In the genomic region with DNA sequence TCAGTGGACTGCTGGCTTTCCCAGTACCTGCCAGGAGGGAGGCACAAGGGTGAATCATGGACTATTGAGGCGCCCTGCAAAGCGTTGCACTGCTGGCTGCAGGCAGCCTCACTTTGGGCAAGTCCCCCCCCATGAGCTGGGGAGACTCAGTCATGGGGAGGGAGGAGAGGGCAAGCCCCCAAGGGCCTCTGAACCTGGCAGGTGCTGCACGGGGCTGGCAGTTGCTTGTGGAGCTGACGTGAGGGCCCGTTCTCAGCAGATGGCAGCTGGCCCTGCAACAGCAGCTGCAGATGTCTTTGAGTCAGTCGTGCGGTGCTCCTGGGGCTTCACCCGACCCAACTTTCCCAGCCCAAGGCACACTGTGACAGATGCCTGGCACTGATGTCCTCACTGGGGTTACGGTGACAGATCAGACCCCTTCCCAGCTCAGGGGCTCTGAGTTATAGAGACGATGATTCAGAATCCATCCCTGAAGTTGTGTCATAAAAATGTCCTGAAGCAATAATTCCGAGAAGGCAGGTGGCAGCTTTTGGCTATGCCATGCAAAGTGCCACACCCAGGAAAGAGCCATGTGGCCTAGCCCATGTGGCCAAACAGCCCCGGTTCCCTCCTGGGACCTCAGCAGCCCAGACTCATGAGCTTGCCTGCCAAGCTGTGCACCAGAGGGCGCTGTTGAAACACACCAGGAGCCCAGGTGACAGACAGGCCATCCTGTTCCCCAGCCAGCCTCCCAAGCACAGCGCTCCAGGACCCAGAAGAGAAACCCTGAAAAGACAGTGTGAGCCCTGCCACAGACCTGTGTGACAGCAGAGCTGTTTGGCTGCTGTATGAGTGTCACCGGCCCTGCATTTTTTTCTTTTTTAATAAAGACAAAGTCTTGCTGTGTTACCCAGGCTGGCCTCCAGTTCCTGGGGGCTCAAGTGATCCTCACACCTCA, we compare ENCODE assay signal across 8 cellular contexts. TPM values are rescaled to one million over a fixed set of nuclear protein-coding genes. Genes with fewer than 3 reads are reported as not detected.
DNase-seq lines count a peak whose midpoint lies in the region; ATAC-seq and TF ChIP-seq lines count a peak whose summit lies in the region.

No MANE protein-coding gene starts in this region.

- H3K9me3 ChIP-seq in CD4-positive, alpha-beta memory T cell (ENCODE audit: control insufficient read depth in 1 of 2, low read length in 2 of 2) = no peaks in the 10 kb centered on the region
- H3K9me3 ChIP-seq in esophagus squamous epithelium = no peaks in the 10 kb centered on the region

- ATAC-seq in GM19452 (IDR thresholded peaks at IDR 0.05; ENCODE audit: unreplicated experiment) = peak; percentile 61
- ATAC-seq in stimulated activated naive B cell treated with anti-CD40 and anti-IgM and Interleukin-4, amounts not matched to agents 10 μg/mL and 1 μg/mL and 100 μg/mL, for 72 hours (replicated peaks) = peak; percentile 94 to 95

- no peaks in the 10 kb centered on the region for H3K9me3 Mint-ChIP-seq in CD4-positive, alpha-beta memory T cell
- no peaks in the 10 kb centered on the region for H3K9me3 Mint-ChIP-seq in IgD-negative memory B cell
- H3K9me3 Mint-ChIP-seq in nephron = no peaks in the 10 kb centered on the region
- no peaks in the 10 kb centered on the region for H3K9me3 Mint-ChIP-seq in stimulated activated naive B cell treated with anti-CD40 and anti-IgM and Interleukin-4, amounts not matched to agents 10 μg/mL and 1 μg/mL and 100 μg/mL, for 72 hours

- no peak overlapping the region for H3K4me3 ChIP-seq in CD4-positive, alpha-beta memory T cell (ENCODE audit: low read length in 2 of 2)
- H3K4me3 ChIP-seq in esophagus squamous epithelium = no peak overlapping the region

- H3K27me3 ChIP-seq in CD4-positive, alpha-beta memory T cell (ENCODE audit: insufficient read depth, low read length) = no peaks in the 10 kb centered on the region
- no peaks in the 10 kb centered on the region for H3K27me3 ChIP-seq in esophagus squamous epithelium

- TF ChIP-seq CTCF in esophagus squamous epithelium (IDR thresholded peaks at IDR 0.05) = peak; percentile 79 to 97 (median 92)
- TF ChIP-seq CTCF in nephron (IDR thresholded peaks at IDR 0.05; ENCODE audit: unreplicated experiment in 3 of 3) = peak; percentile 71 to 76 (median 71)

- no peak overlapping the region for H3K27ac ChIP-seq in CD4-positive, alpha-beta memory T cell (ENCODE audit: low read depth, low read length)
- peak overlapping the region; percentile 48 to 78 (median 74) for H3K27ac ChIP-seq in esophagus squamous epithelium

- no peak for TF ChIP-seq POLR2A in esophagus squamous epithelium (IDR thresholded peaks at IDR 0.05)

- WGBS in esophagus squamous epithelium, 2 donors = 26 to 42% methylated on average over 5 to 6 of the region's 15 CpGs

- H3K4me1 ChIP-seq in CD4-positive, alpha-beta memory T cell (ENCODE audit: insufficient read depth, low read length) = no peaks in the 10 kb centered on the region
- peaks cover 3 to 18% (median 15%) of the 10 kb centered on the region in 3 donors for H3K4me1 ChIP-seq in esophagus squamous epithelium

- peak overlapping the region in 5 of 7 donors; percentile 52 to 85 (median 65) for H3K27ac Mint-ChIP-seq in CD4-positive, alpha-beta memory T cell
- peak overlapping the region; percentile 77 to 95 (median 92) for H3K27ac Mint-ChIP-seq in IgD-negative memory B cell
- H3K27ac Mint-ChIP-seq in nephron = peak overlapping the region in 2 of 3 experiments; percentile 47 to 80
- peak overlapping the region; percentile 95 for H3K27ac Mint-ChIP-seq in stimulated activated naive B cell treated with anti-CD40 and anti-IgM and Interleukin-4, amounts not matched to agents 10 μg/mL and 1 μg/mL and 100 μg/mL, for 72 hours

- CTCF ChIA-PET in CD4-positive, alpha-beta memory T cell (lab: Charles Lee; ENCODE audit: partially characterized antibody) = interaction anchor here (0.7 to 4.0 kb wide), 34 partner anchors 9 to 447 kb away, joined by 3 to 150 read pairs (median 6); partner anchors contain the start of gene LDLR

- DNase-seq in CD4-positive, alpha-beta memory T cell = peak; percentile 78 to 84 (median 81)
- DNase-seq in OCI-M2 (lab: John Stamatoyannopoulos, UW; ENCODE audit: unreplicated experiment) (peak; percentile 98), activated T-cell treated with anti-CD3 and anti-CD28 coated beads for 4 hours (peak; percentile 78), esophagus squamous epithelium (lab: John Stamatoyannopoulos, UW) (peak; percentile 44)
- peak; percentile 87 for DNase-seq in stimulated activated naive B cell treated with anti-CD40 and anti-IgM and Interleukin-4, amounts not matched to agents 10 μg/mL and 1 μg/mL and 100 μg/mL, for 72 hours

- peaks cover 59% of the 10 kb centered on the region for H3K36me3 ChIP-seq in CD4-positive, alpha-beta memory T cell (ENCODE audit: insufficient read depth, low read length)
- peaks cover 31 to 98% (median 40%) of the 10 kb centered on the region in 3 donors for H3K36me3 ChIP-seq in esophagus squamous epithelium

- POLR2A ChIA-PET in CD4-positive, alpha-beta memory T cell (lab: Charles Lee; ENCODE audit: partially characterized antibody) = interaction anchor here (0.7 to 3.4 kb wide), 9 partner anchors 14 to 102 kb away, joined by 3 to 36 read pairs (median 9); partner anchors contain the start of genes LDLR and SMARCA4

- peaks cover 4 to 21% (median 7%) of the 10 kb centered on the region in 4 donors for H3K4me1 Mint-ChIP-seq in CD4-positive, alpha-beta memory T cell
- H3K4me1 Mint-ChIP-seq in IgD-negative memory B cell (peaks cover 10 to 13% (median 11%) of the 10 kb centered on the region in 3 donors), nephron (peaks cover 8% of the 10 kb centered on the region)
- peaks cover 12 to 27% of the 10 kb centered on the region in 2 donors for H3K4me1 Mint-ChIP-seq in stimulated activated naive B cell treated with anti-CD40 and anti-IgM and Interleukin-4, amounts not matched to agents 10 μg/mL and 1 μg/mL and 100 μg/mL, for 72 hours

- intact Hi-C loops in CD4-positive, alpha-beta memory T cell (cut with micrococcal nuclease) = loop anchor here (1.0 to 10.0 kb wide), 6 partner anchors 55 to 169 kb away; no protein-coding TSS in a partner anchor
- intact Hi-C loops in esophagus squamous epithelium (cut with DNase I) = loop anchor here (5.0 to 10.0 kb wide), 3 partner anchors 92 to 169 kb away; no protein-coding TSS in a partner anchor

- peak overlapping the region in 1 of 8 donors; percentile 18 for H3K4me3 Mint-ChIP-seq in CD4-positive, alpha-beta memory T cell
- peak overlapping the region; percentile 48 to 82 (median 57) for H3K4me3 Mint-ChIP-seq in IgD-negative memory B cell
- no peak overlapping the region for H3K4me3 Mint-ChIP-seq in nephron
- peak overlapping the region in 1 of 2 donors; percentile 10 for H3K4me3 Mint-ChIP-seq in stimulated activated naive B cell treated with anti-CD40 and anti-IgM and Interleukin-4, amounts not matched to agents 10 μg/mL and 1 μg/mL and 100 μg/mL, for 72 hours

- H3K36me3 Mint-ChIP-seq in CD4-positive, alpha-beta memory T cell = peaks cover 41 to 64% of the 10 kb centered on the region in 2 donors
- H3K36me3 Mint-ChIP-seq in IgD-negative memory B cell (peaks cover 10% of the 10 kb centered on the region), nephron (ENCODE audit: low read depth) (peaks cover 70% of the 10 kb centered on the region)
- peaks cover 68 to 80% of the 10 kb centered on the region in 2 donors for H3K36me3 Mint-ChIP-seq in stimulated activated naive B cell treated with anti-CD40 and anti-IgM and Interleukin-4, amounts not matched to agents 10 μg/mL and 1 μg/mL and 100 μg/mL, for 72 hours

- no peaks in the 10 kb centered on the region for H3K27me3 Mint-ChIP-seq in CD4-positive, alpha-beta memory T cell
- H3K27me3 Mint-ChIP-seq in IgD-negative memory B cell (no peaks in the 10 kb centered on the region), nephron (ENCODE audit: low read depth) (no peaks in the 10 kb centered on the region)
- peaks cover 5 to 7% of the 10 kb centered on the region in 2 donors for H3K27me3 Mint-ChIP-seq in stimulated activated naive B cell treated with anti-CD40 and anti-IgM and Interleukin-4, amounts not matched to agents 10 μg/mL and 1 μg/mL and 100 μg/mL, for 72 hours

RNA-seq across cellular contexts. Expression of gene LDLR, which starts 53.6 kb away (rescaled TPM):
- 10 to 100 TPM; 25.8 to 27.0 TPM for total RNA-seq in CD4-positive, alpha-beta memory T cell
- 1 to 10 TPM; 4.4 to 5.0 TPM for polyA plus RNA-seq in CD4-positive, alpha-beta memory T cell
- 3.3 TPM for polyA plus RNA-seq in IgD-negative memory B cell
- total RNA-seq in esophagus squamous epithelium = 100 to 1,000 TPM in 3 of 4 donors, 10 to 100 TPM in 1; 58.9 to 207 (median 149) TPM

Comparison
In these comparisons a context has a peak if more than half of its experiments do, and no peak if none do; other contexts are left out.
1. DNase-seq: peak in every context shown above with its lines; median percentile 98 in OCI-M2; 87 in stimulated activated naive B cell treated with anti-CD40 and anti-IgM and Interleukin-4, amounts not matched to agents 10 μg/mL and 1 μg/mL and 100 μg/mL, for 72 hours; 81 in CD4-positive, alpha-beta memory T cell; 78 in activated T-cell treated with anti-CD3 and anti-CD28 coated beads for 4 hours; 44 in esophagus squamous epithelium.
2. H3K4me3 Mint-ChIP-seq: peak in IgD-negative memory B cell (4 of 4); none in nephron (0 of 3).
3. Peak in every context shown above with its lines, with median percentiles within 50 percentile points of each other: H3K27ac Mint-ChIP-seq.